ENCODE assay signal across 17 cellular contexts in genomic region chr10:132326925-132327324, GRCh38. TPM values are rescaled to one million over a fixed set of nuclear protein-coding genes. Genes with fewer than 3 reads are reported as not detected.
DNase-seq lines count a peak whose midpoint lies in the region; ATAC-seq lines count a peak whose summit lies in the region.
"Had no signal": no experiment of that assay in that cellular context is flagged by ENCODE, and none has a peak within 500 bp of the region (broad histone marks: within the 10 kb centered on the region; RNA-seq: fewer than 3 reads in every experiment).

No MANE protein-coding gene starts in this region.

- H3K23ac ChIP-seq in mesendoderm (ENCODE audit: low read length): no peak overlapping the region

- H3K27ac Mint-ChIP-seq in activated T-helper 1 cell treated with anti-CD3 and anti-CD28 coated beads, Interleukin-12 subunit alpha, Interleukin-12 subunit beta, Interleukin-2, Interleukin-4 antibody, amounts not matched to agents 30 ng/mL and 10 ng/mL and 1 ng/mL, durations not matched to agents 14 hours and 24 hours and 36 hours: peak overlapping the region; percentile 64
- peak overlapping the region in 9 of 10 donors; percentile 10 to 91 (median 43) for H3K27ac Mint-ChIP-seq in naive thymus-derived CD8-positive, alpha-beta T cell
- H3K27ac Mint-ChIP-seq: type B pancreatic cell had no signal

- H3K27ac ChIP-seq in mesendoderm (ENCODE audit: low read depth, low read length): no peak overlapping the region
- H3K27ac ChIP-seq: ovary, SK-N-MC had no signal

- no peak overlapping the region for H4K8ac ChIP-seq in mesendoderm (ENCODE audit: low read depth, low read length)

- H3K4ac ChIP-seq in mesendoderm (ENCODE audit: low read depth, low read length): no peak overlapping the region

- no peak overlapping the region for H3K56ac ChIP-seq in mesendoderm (ENCODE audit: low read length)

- no peak overlapping the region for H3K4me3 Mint-ChIP-seq in activated T-helper 1 cell treated with anti-CD3 and anti-CD28 coated beads, Interleukin-12 subunit alpha, Interleukin-12 subunit beta, Interleukin-2, Interleukin-4 antibody, amounts not matched to agents 30 ng/mL and 10 ng/mL and 1 ng/mL, durations not matched to agents 14 hours and 24 hours and 36 hours
- H3K4me3 Mint-ChIP-seq in naive thymus-derived CD8-positive, alpha-beta T cell: no peak overlapping the region
- H3K4me3 Mint-ChIP-seq: type B pancreatic cell had no signal

- peaks cover 12% of the 10 kb centered on the region for H3K79me2 ChIP-seq in mesendoderm (ENCODE audit: control insufficient read depth, insufficient read depth, low read length)

- no peak overlapping the region for H2BK5ac ChIP-seq in mesendoderm (ENCODE audit: low read length)

- H2AK5ac ChIP-seq in mesendoderm (ENCODE audit: low read length): no peak overlapping the region

- H2BK15ac ChIP-seq in mesendoderm (replicated peaks; ENCODE audit: low read depth): no peak overlapping the region

- no peaks in the 10 kb centered on the region for H3K27me3 ChIP-seq in mesendoderm (ENCODE audit: insufficient read depth, low read length, poor library complexity)
- H3K27me3 ChIP-seq: BE2C, ovary had no signal

- no peaks in the 10 kb centered on the region for H3K9me3 Mint-ChIP-seq in activated T-helper 1 cell treated with anti-CD3 and anti-CD28 coated beads, Interleukin-12 subunit alpha, Interleukin-12 subunit beta, Interleukin-2, Interleukin-4 antibody, amounts not matched to agents 30 ng/mL and 10 ng/mL and 1 ng/mL, durations not matched to agents 14 hours and 24 hours and 36 hours
- H3K9me3 Mint-ChIP-seq in naive thymus-derived CD8-positive, alpha-beta T cell: peaks cover 0 to 1% (median 0%) of the 10 kb centered on the region in 9 donors
- H3K9me3 Mint-ChIP-seq: type B pancreatic cell had no signal

- H3K4me2 ChIP-seq in mesendoderm (ENCODE audit: low read length): no peak overlapping the region

- no peak for ATAC-seq in naive thymus-derived CD8-positive, alpha-beta T cell
- ATAC-seq in HG03469 (IDR thresholded peaks at IDR 0.05; ENCODE audit: unreplicated experiment): no peak

- H4K5ac ChIP-seq in mesendoderm (ENCODE audit: low read length): no peak overlapping the region

- POLR2A ChIA-PET in naive thymus-derived CD8-positive, alpha-beta T cell (lab: Charles Lee): no interaction called here

- peak; percentile 67 for DNase-seq in stimulated activated naive CD4-positive, alpha-beta T cell treated with Interleukin-2 at 50 U/mL for 16 hours (lab: John Stamatoyannopoulos, UW)
- DNase-seq in stimulated activated naive CD4-positive, alpha-beta T cell (lab: John Stamatoyannopoulos, UW): no peak
- no peak for DNase-seq in activated T-helper 1 cell treated with anti-CD3 and anti-CD28 coated beads, Interleukin-12 subunit alpha, Interleukin-12 subunit beta, Interleukin-2, Interleukin-4 antibody, amounts not matched to agents 30 ng/mL and 10 ng/mL and 1 ng/mL, durations not matched to agents 14 hours and 24 hours and 36 hours (ENCODE audit: low spot score)
- DNase-seq in naive thymus-derived CD8-positive, alpha-beta T cell: no peak
- no peak for DNase-seq in DMS53 (lab: John Stamatoyannopoulos, UW)
- no peak for DNase-seq in mesendoderm
- no peak for DNase-seq in effector CD8-positive, alpha-beta T cell (lab: John Stamatoyannopoulos, UW)
- DNase-seq: BE2C; central memory CD4-positive, alpha-beta T cell; EL; midbrain; NCI-H2171 treated with DMSO at 0.1 percent for 48 hours; ovary had no signal

- intact Hi-C loops in activated T-helper 1 cell treated with anti-CD3 and anti-CD28 coated beads, Interleukin-12 subunit alpha, Interleukin-12 subunit beta, Interleukin-2, Interleukin-4 antibody, amounts not matched to agents 30 ng/mL and 10 ng/mL and 1 ng/mL, durations not matched to agents 14 hours and 24 hours and 36 hours (cut with micrococcal nuclease): no loop called here

- H3K36me3 Mint-ChIP-seq in activated T-helper 1 cell treated with anti-CD3 and anti-CD28 coated beads, Interleukin-12 subunit alpha, Interleukin-12 subunit beta, Interleukin-2, Interleukin-4 antibody, amounts not matched to agents 30 ng/mL and 10 ng/mL and 1 ng/mL, durations not matched to agents 14 hours and 24 hours and 36 hours (ENCODE audit: low read depth): peaks cover 41% of the 10 kb centered on the region
- peaks cover 12 to 25% (median 20%) of the 10 kb centered on the region in 3 donors for H3K36me3 Mint-ChIP-seq in naive thymus-derived CD8-positive, alpha-beta T cell

- no CpG with 5 or more reads among the region's 4 CpGs for WGBS in mesendoderm (ENCODE audit: extremely low coverage, insufficient coverage, low lambda C conversion rate)

- peaks cover 8% of the 10 kb centered on the region for H3K79me1 ChIP-seq in mesendoderm (ENCODE audit: low read length)

- peaks cover 5% of the 10 kb centered on the region for H3K4me1 ChIP-seq in mesendoderm (ENCODE audit: control insufficient read depth, low read depth, low read length)
- H3K4me1 ChIP-seq: BE2C had no signal

- H3K18ac ChIP-seq in mesendoderm (ENCODE audit: low read length): no peak overlapping the region

- no peak overlapping the region for H2BK120ac ChIP-seq in mesendoderm (ENCODE audit: low read depth, low read length)

- H3K27me3 Mint-ChIP-seq in activated T-helper 1 cell treated with anti-CD3 and anti-CD28 coated beads, Interleukin-12 subunit alpha, Interleukin-12 subunit beta, Interleukin-2, Interleukin-4 antibody, amounts not matched to agents 30 ng/mL and 10 ng/mL and 1 ng/mL, durations not matched to agents 14 hours and 24 hours and 36 hours (ENCODE audit: insufficient read depth): peaks cover under 1% of the 10 kb centered on the region
- peaks cover 0 to 2% (median 0%) of the 10 kb centered on the region in 5 donors for H3K27me3 Mint-ChIP-seq in naive thymus-derived CD8-positive, alpha-beta T cell
- H3K27me3 Mint-ChIP-seq: type B pancreatic cell had no signal

- H3K4me3 ChIP-seq in mesendoderm (ENCODE audit: low read length): no peak overlapping the region
- H3K4me3 ChIP-seq: ovary, SK-N-MC, skin epidermis had no signal

- no peaks in the 10 kb centered on the region for H3K36me3 ChIP-seq in mesendoderm (ENCODE audit: control insufficient read depth, insufficient read depth, low read length)
- H3K36me3 ChIP-seq: ovary had no signal

- H3K4me1 Mint-ChIP-seq in activated T-helper 1 cell treated with anti-CD3 and anti-CD28 coated beads, Interleukin-12 subunit alpha, Interleukin-12 subunit beta, Interleukin-2, Interleukin-4 antibody, amounts not matched to agents 30 ng/mL and 10 ng/mL and 1 ng/mL, durations not matched to agents 14 hours and 24 hours and 36 hours (ENCODE audit: low read depth): peaks cover 50% of the 10 kb centered on the region
- peaks cover 29 to 58% (median 50%) of the 10 kb centered on the region in 4 donors for H3K4me1 Mint-ChIP-seq in naive thymus-derived CD8-positive, alpha-beta T cell

- no peak overlapping the region for H3K9ac ChIP-seq in mesendoderm (ENCODE audit: low read length)

RNA-seq across cellular contexts. Expression of gene LRRC27, which starts 5.1 kb away (rescaled TPM):
- 1.7 and 3.4 TPM in 2 replicates for total RNA-seq in activated T-helper 1 cell treated with anti-CD3 and anti-CD28 coated beads, Interleukin-12 subunit alpha, Interleukin-12 subunit beta, Interleukin-2, Interleukin-4 antibody, amounts not matched to agents 30 ng/mL and 10 ng/mL and 1 ng/mL, durations not matched to agents 14 hours and 24 hours and 36 hours
- total RNA-seq in naive thymus-derived CD8-positive, alpha-beta T cell: 1 to 10 TPM; 6.9 to 7.9 TPM
- 1 to 10 TPM; 2.4 to 4.7 (median 4.4) TPM for polyA plus RNA-seq in naive thymus-derived CD8-positive, alpha-beta T cell
- polyA plus RNA-seq in mesendoderm (2013, experiment 1 of 2): 1.7 TPM
- 1.8 TPM for polyA plus RNA-seq in mesendoderm (2013, experiment 2 of 2)

RNA-seq across cellular contexts. Expression of gene STK32C, which starts 19.2 kb away (rescaled TPM):
- 14.6 and 15.5 TPM in 2 replicates for total RNA-seq in activated T-helper 1 cell treated with anti-CD3 and anti-CD28 coated beads, Interleukin-12 subunit alpha, Interleukin-12 subunit beta, Interleukin-2, Interleukin-4 antibody, amounts not matched to agents 30 ng/mL and 10 ng/mL and 1 ng/mL, durations not matched to agents 14 hours and 24 hours and 36 hours
- 10 to 100 TPM; 10.2 to 11.2 TPM for total RNA-seq in naive thymus-derived CD8-positive, alpha-beta T cell
- polyA plus RNA-seq in naive thymus-derived CD8-positive, alpha-beta T cell: 1 to 10 TPM; 5.5 to 6.6 (median 5.8) TPM
- 3.8 TPM for polyA plus RNA-seq in mesendoderm (2013, experiment 1 of 2)
- 3.7 TPM for polyA plus RNA-seq in mesendoderm (2013, experiment 2 of 2)
